18 cellular contexts compared by ENCODE assay signal in the genomic region with DNA sequence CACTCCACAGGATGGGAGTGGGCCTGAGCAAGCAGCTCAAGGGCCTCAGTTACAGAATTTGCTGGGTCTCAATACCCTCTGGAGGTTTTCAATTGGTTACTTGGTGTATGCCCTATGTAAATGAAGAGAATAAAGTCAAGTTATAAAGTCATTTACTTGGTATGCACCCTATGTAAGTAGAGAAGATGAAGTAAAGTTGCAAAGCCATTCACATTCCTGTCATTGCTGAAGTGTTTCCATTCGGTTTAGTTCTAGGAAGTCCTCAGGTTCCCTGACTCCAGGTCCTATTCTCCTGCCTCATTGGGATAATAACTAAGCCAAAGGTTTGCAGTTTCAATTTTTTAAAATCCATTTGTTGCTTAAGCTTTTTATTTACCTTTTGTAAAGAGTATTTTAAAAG.
"Had no signal": no experiment of that assay in that cellular context is flagged by ENCODE, and none has a peak within 500 bp of the region (broad histone marks: within the 10 kb centered on the region; RNA-seq: fewer than 3 reads in every experiment).

No MANE protein-coding gene starts in this region.

- H3K4me3 ChIP-seq: colonic mucosa, esophagus muscularis mucosa, lower lobe of right lung, spleen, thoracic aorta had no signal

- H3K27ac ChIP-seq: colonic mucosa, esophagus muscularis mucosa, lower lobe of right lung, spleen, thoracic aorta had no signal

- DNase-seq: activated CD4-positive, alpha-beta T cell treated with anti-CD3 and anti-CD28 coated beads, Interleukin-2, amount 50 U/mL, for 48 hours; activated CD4-positive, CD25-positive, alpha-beta regulatory T cell treated with anti-CD3 and anti-CD28 coated beads, Interleukin-2, amount 50 U/mL, for 72 hours; activated CD8-positive, alpha-beta memory T cell treated with anti-CD3 and anti-CD28 coated beads, Interleukin-2, amount 10 ng/mL, durations not matched to agents 7 days and 5 days; activated naive CD4-positive, alpha-beta T cell treated with anti-CD3 and anti-CD28 coated beads, Interleukin-2, amount 10 ng/mL, durations not matched to agents 7 days and 5 days; activated T-cell treated with anti-CD3 and anti-CD28 coated beads, Interleukin-2, amount 50 U/mL, for 24 hours; caudate nucleus; colonic mucosa; immature natural killer cell; left cardiac atrium; lower lobe of right lung; midbrain; spleen; stimulated activated CD4-positive, alpha-beta T cell treated with anti-CD3 and anti-CD28 coated beads, Interleukin-1b, Interleukin-23, amount 100 ng/mL, for 48 hours; T-cell; T-helper 9 cell had no signal

- H3K36me3 ChIP-seq: colonic mucosa, esophagus muscularis mucosa, lower lobe of right lung, spleen, thoracic aorta had no signal

- H3K27me3 ChIP-seq: colonic mucosa, esophagus muscularis mucosa, spleen had no signal

- H3K4me1 ChIP-seq: colonic mucosa, esophagus muscularis mucosa, lower lobe of right lung, spleen had no signal

- H3K9me3 ChIP-seq: colonic mucosa had no signal

- ATAC-seq: activated CD8-positive, alpha-beta memory T cell treated with anti-CD3 and anti-CD28 coated beads, Interleukin-2, amount 10 ng/mL, durations not matched to agents 7 days and 5 days; left cardiac atrium; sciatic nerve; T-cell had no signal
